ENCODE assay signal across 12 cellular contexts in genomic region chr18:34999734-35000397, GRCh38. TPM values are rescaled to one million over a fixed set of nuclear protein-coding genes. Genes with fewer than 3 reads are reported as not detected.
DNase-seq lines count a peak whose midpoint lies in the region; ATAC-seq lines count a peak whose summit lies in the region.
"Had no signal": no experiment of that assay in that cellular context is flagged by ENCODE, and none has a peak within 500 bp of the region (broad histone marks: within the 10 kb centered on the region; RNA-seq: fewer than 3 reads in every experiment).

No MANE protein-coding gene starts in this region.

- H2BK12ac ChIP-seq in neuronal stem cell (ENCODE audit: low read length): no peak overlapping the region

- no peak overlapping the region for H2AK5ac ChIP-seq in neuronal stem cell (ENCODE audit: low read depth, low read length)

- peak overlapping the region; percentile 40 for H2AFZ ChIP-seq in neuronal stem cell (ENCODE audit: low read length)
- H2AFZ ChIP-seq: GM23248 had no signal

- no CpG with 5 or more reads among the region's 5 CpGs for WGBS in neuronal stem cell (ENCODE audit: extremely low coverage in 2 of 2, insufficient read length in 2 of 2, insufficient replicate concordance in 1 of 2), 2 donors

- DNase-seq in DMS 273 (lab: John Stamatoyannopoulos, UW; ENCODE audit: unreplicated experiment) (peak; percentile 18), NCI-H510A treated with DMSO at 0.1 percent for 48 hours (lab: John Stamatoyannopoulos, UW) (peak; percentile 16), globus pallidus (ENCODE audit: low spot score) (peak; percentile 64), neuronal stem cell (ENCODE audit: low spot score) (no peak), GM19238 (ENCODE audit: insufficient read length, low spot score) (no peak)
- DNase-seq: activated gamma-delta T cell, GM23248, Peyer's patch, T-helper 1 cell had no signal

- H3K27ac ChIP-seq in neuronal stem cell (replicated peaks; ENCODE audit: low read length): no peak overlapping the region
- H3K27ac ChIP-seq: GM23248, Peyer's patch had no signal

- H2BK5ac ChIP-seq in neuronal stem cell (ENCODE audit: low read length): no peak overlapping the region

- H2BK120ac ChIP-seq in neuronal stem cell (ENCODE audit: low read depth, low read length): no peak overlapping the region

- H3K36me3 ChIP-seq in neuronal stem cell (replicated peaks in 1 of 2; ENCODE audit: control insufficient read depth in 2 of 2, insufficient read depth in 2 of 2, low read length in 2 of 2): no peaks in the 10 kb centered on the region
- H3K36me3 ChIP-seq: Peyer's patch had no signal

- H3K9ac ChIP-seq in neuronal stem cell (ENCODE audit: low read depth, low read length, poor library complexity): no peak overlapping the region
- H3K9ac ChIP-seq: GM23248 had no signal

- H3K23ac ChIP-seq in neuronal stem cell (ENCODE audit: low read depth, low read length, poor library complexity): no peak overlapping the region

- no peaks in the 10 kb centered on the region for H3K9me3 ChIP-seq in neuronal stem cell (replicated peaks in 1 of 2; ENCODE audit: control insufficient read depth in 2 of 2, insufficient read depth in 1 of 2, low read depth in 1 of 2, low read length in 2 of 2)
- H3K9me3 ChIP-seq: Peyer's patch had no signal

- no peaks in the 10 kb centered on the region for H3K79me1 ChIP-seq in neuronal stem cell (ENCODE audit: low read depth, low read length)

- H3K4me2 ChIP-seq in neuronal stem cell (ENCODE audit: insufficient read depth, low read length, poor library complexity, severe bottlenecking): no peak overlapping the region

- no peak overlapping the region for H4K91ac ChIP-seq in neuronal stem cell (ENCODE audit: low read depth, low read length, poor library complexity)

- no peaks in the 10 kb centered on the region for H3K27me3 ChIP-seq in neuronal stem cell (ENCODE audit: control insufficient read depth in 3 of 3, insufficient read depth in 3 of 3, low read depth in 1 of 3, low read length in 3 of 3)
- H3K27me3 ChIP-seq: Peyer's patch had no signal

- no peak overlapping the region for H3K4me3 ChIP-seq in neuronal stem cell (ENCODE audit: low read length in 2 of 2)
- H3K4me3 ChIP-seq: GM23248, Peyer's patch had no signal

- H3K4ac ChIP-seq in neuronal stem cell (ENCODE audit: low read length): no peak overlapping the region

- H3K18ac ChIP-seq in neuronal stem cell (ENCODE audit: low read length): no peak overlapping the region

- H4K8ac ChIP-seq in neuronal stem cell (ENCODE audit: low read depth, low read length): no peak overlapping the region

- no peak overlapping the region for H2BK15ac ChIP-seq in neuronal stem cell (ENCODE audit: low read length)

- peaks cover 0 to 4% of the 10 kb centered on the region in 2 donors for H3K4me1 ChIP-seq in neuronal stem cell (ENCODE audit: control insufficient read depth in 2 of 2, insufficient read depth in 1 of 2, low read depth in 1 of 2, low read length in 2 of 2)
- H3K4me1 ChIP-seq: Peyer's patch had no signal

- H3K14ac ChIP-seq in neuronal stem cell (ENCODE audit: low read length): no peak overlapping the region

- ATAC-seq in GM19397 (IDR thresholded peaks at IDR 0.05; ENCODE audit: unreplicated experiment) (no peak), HG02610 (IDR thresholded peaks at IDR 0.05; ENCODE audit: unreplicated experiment) (no peak), HG03045 (IDR thresholded peaks at IDR 0.05; ENCODE audit: unreplicated experiment) (no peak)

RNA-seq across cellular contexts. Expression of gene MAPRE2, which starts 41.3 kb away (rescaled TPM):
- polyA plus RNA-seq in neuronal stem cell (2013, experiment 1 of 2): 28.2 TPM
- polyA plus RNA-seq in neuronal stem cell (2013, experiment 2 of 2): 29.4 TPM

Comparison
In these comparisons a context has a peak if more than half of its experiments do, and no peak if none do; other contexts are left out.
1. DNase-seq: peak in DMS 273 (single experiment), NCI-H510A treated with DMSO at 0.1 percent for 48 hours (single experiment) and globus pallidus (single experiment); none in neuronal stem cell (single experiment) and GM19238 (single experiment).